8 cellular contexts compared by ENCODE assay signal in genomic region chr2:73176881-73177644, GRCh38. TPM values are rescaled to one million over a fixed set of nuclear protein-coding genes. Genes with fewer than 3 reads are reported as not detected.
DNase-seq lines count a peak whose midpoint lies in the region; ATAC-seq and TF ChIP-seq lines count a peak whose summit lies in the region.

No MANE protein-coding gene starts in this region.

- peaks cover 56% of the 10 kb centered on the region for H3K27me3 Mint-ChIP-seq in GM23338 (ENCODE audit: insufficient read depth, low read depth, poor library complexity)
- H3K27me3 Mint-ChIP-seq in stimulated activated naive CD8-positive, alpha-beta T cell treated with anti-CD3 and anti-CD28 coated beads, Interleukin-15, Interleukin-2, amounts not matched to agents 100 ng/mL and 50 ng/mL, for 24 hours, result peaks cover 42% of the 10 kb centered on the region

- no peaks in the 10 kb centered on the region for H3K9me3 ChIP-seq in neural cell (ENCODE audit: low read length)

- TF ChIP-seq CTCF in GM23338 (conservative IDR thresholded peaks at IDR 0.05; ENCODE audit: low read depth in 2 of 2) (peak; percentile 72 to 98), fibroblast of villous mesenchyme (IDR thresholded peaks at IDR 0.05; ENCODE audit: insufficient read depth, low read depth, low read length) (peak; percentile 89), neural cell (IDR thresholded peaks at IDR 0.05; ENCODE audit: poor library complexity, severe bottlenecking) (peak; percentile 100)

- no peak overlapping the region for H3K27ac Mint-ChIP-seq in GM23338
- H3K27ac Mint-ChIP-seq in stimulated activated naive CD8-positive, alpha-beta T cell treated with anti-CD3 and anti-CD28 coated beads, Interleukin-15, Interleukin-2, amounts not matched to agents 100 ng/mL and 50 ng/mL, for 24 hours, result peak overlapping the region; percentile 58

- DNase-seq in EH (ENCODE audit: low read depth), result peak; percentile 83
- peak; percentile 91 for DNase-seq in GM23338 (ENCODE audit: low spot score)
- peak; percentile 78 to 84 for DNase-seq in Kasumi-1 (lab: John Stamatoyannopoulos, UW)
- DNase-seq in RPMI7951 (ENCODE audit: low read depth), result peak; percentile 78
- DNase-seq in activated T-helper 9 cell treated with anti-CD3 and anti-CD28 coated beads, Interleukin-2, amount 50 U/mL, for 16 hours (ENCODE audit: low read depth), result peak; percentile 86
- peak; percentile 82 for DNase-seq in fibroblast of villous mesenchyme (ENCODE audit: low read depth)

- H3K4me1 ChIP-seq in GM23338 (ENCODE audit: insufficient read depth), result peaks cover 17% of the 10 kb centered on the region

- H3K4me2 ChIP-seq in GM23338 (peak overlapping the region; percentile 93), neural cell (ENCODE audit: low read length) (peak overlapping the region; percentile 43)

- H3K36me3 ChIP-seq in GM23338 (ENCODE audit: insufficient read depth) (no peaks in the 10 kb centered on the region), neural cell (ENCODE audit: insufficient read depth, low read length) (no peaks in the 10 kb centered on the region)

- no peaks in the 10 kb centered on the region for H3K79me2 ChIP-seq in GM23338 (replicated peaks; ENCODE audit: insufficient read depth)
- H3K79me2 ChIP-seq in neural cell (replicated peaks; ENCODE audit: insufficient read depth, low read length), result no peaks in the 10 kb centered on the region

- H3K4me1 Mint-ChIP-seq in GM23338, result peaks cover 27% of the 10 kb centered on the region
- H3K4me1 Mint-ChIP-seq in stimulated activated naive CD8-positive, alpha-beta T cell treated with anti-CD3 and anti-CD28 coated beads, Interleukin-15, Interleukin-2, amounts not matched to agents 100 ng/mL and 50 ng/mL, for 24 hours (ENCODE audit: low read depth), result peaks cover 27% of the 10 kb centered on the region

- H3K36me3 Mint-ChIP-seq in GM23338 (ENCODE audit: low read depth), result no peaks in the 10 kb centered on the region
- H3K36me3 Mint-ChIP-seq in stimulated activated naive CD8-positive, alpha-beta T cell treated with anti-CD3 and anti-CD28 coated beads, Interleukin-15, Interleukin-2, amounts not matched to agents 100 ng/mL and 50 ng/mL, for 24 hours (ENCODE audit: low read depth), result no peaks in the 10 kb centered on the region

- H3K9ac ChIP-seq in neural cell (ENCODE audit: low read length), result peak overlapping the region; percentile 29

- H3K27ac ChIP-seq in GM23338 (ENCODE audit: low read depth) (no peak overlapping the region), neural cell (ENCODE audit: low read length) (no peak overlapping the region)

- H3K9me2 ChIP-seq in GM23338 (ENCODE audit: insufficient read depth) (no peaks in the 10 kb centered on the region), neural cell (ENCODE audit: insufficient read depth, low read length) (no peaks in the 10 kb centered on the region)

- TF ChIP-seq RAD21 in neural cell (conservative IDR thresholded peaks at IDR 0.05), result peak; percentile 95

- H3K9me3 Mint-ChIP-seq in GM23338, result no peaks in the 10 kb centered on the region
- no peaks in the 10 kb centered on the region for H3K9me3 Mint-ChIP-seq in stimulated activated naive CD8-positive, alpha-beta T cell treated with anti-CD3 and anti-CD28 coated beads, Interleukin-15, Interleukin-2, amounts not matched to agents 100 ng/mL and 50 ng/mL, for 24 hours

- H3K27me3 ChIP-seq in GM23338 (ENCODE audit: insufficient read depth) (peaks cover 85% of the 10 kb centered on the region), neural cell (ENCODE audit: insufficient read depth, low read depth, low read length) (peaks cover 50% of the 10 kb centered on the region)

- peaks cover 3% of the 10 kb centered on the region; the same call in 1 of the 2 replicates for H3F3A ChIP-seq in GM23338 (replicated peaks; ENCODE audit: low read depth)
- no peaks in the 10 kb centered on the region for H3F3A ChIP-seq in neural cell (ENCODE audit: insufficient read depth, low read length, poor library complexity, severe bottlenecking)

- H2AFZ ChIP-seq in GM23338 (peak overlapping the region; percentile 98), neural cell (ENCODE audit: low read depth, low read length) (no peak overlapping the region)

- TF ChIP-seq EP300 in neural cell (conservative IDR thresholded peaks at IDR 0.05; ENCODE audit: poor library complexity, severe bottlenecking), result peak; percentile 13

- peak overlapping the region; percentile 86 for H3K4me3 Mint-ChIP-seq in GM23338
- H3K4me3 Mint-ChIP-seq in stimulated activated naive CD8-positive, alpha-beta T cell treated with anti-CD3 and anti-CD28 coated beads, Interleukin-15, Interleukin-2, amounts not matched to agents 100 ng/mL and 50 ng/mL, for 24 hours, result peak overlapping the region; percentile 82

- peak; percentile 70 for ATAC-seq in GM23338

- H3K4me3 ChIP-seq in GM23338 (peak overlapping the region; percentile 83), fibroblast of villous mesenchyme (ENCODE audit: low read depth, low read length) (peak overlapping the region; percentile 76), neural cell (ENCODE audit: low read length) (peak overlapping the region; percentile 67)

- H4K20me1 ChIP-seq in GM23338 (replicated peaks; ENCODE audit: insufficient read depth), result no peaks in the 10 kb centered on the region
- H4K20me1 ChIP-seq in neural cell (ENCODE audit: insufficient read depth), result no peaks in the 10 kb centered on the region

TF ChIP-seq in GM23338, 12 proteins besides CTCF, POLR2A, EP300 and RAD21:
- TF ChIP-seq CREB1 (CRISPR knock-in tag; IDR thresholded peaks at IDR 0.05; ENCODE audit: low read depth), result 0 out of 2 replicates have a peak, but pooled peaks have one; percentile 49
- no peak for TF ChIP-seq NANOG (IDR thresholded peaks at IDR 0.05; ENCODE audit: borderline replicate concordance)

TF ChIP-seq in neural cell, 6 proteins besides CTCF, POLR2A, EP300 and RAD21:
- no peak for TF ChIP-seq EZH2 (IDR thresholded peaks at IDR 0.05; ENCODE audit: borderline replicate concordance, insufficient read depth, low read length, poor library complexity, severe bottlenecking)
- TF ChIP-seq SMC3 (conservative IDR thresholded peaks at IDR 0.05; ENCODE audit: poor library complexity), result peak; percentile 92
- no peak for TF ChIP-seq TAF1 (IDR thresholded peaks at IDR 0.05; ENCODE audit: low read depth)
- TF ChIP-seq REST (IDR thresholded peaks at IDR 0.05; ENCODE audit: borderline replicate concordance), result no peak
- peak; percentile 42 for TF ChIP-seq MXI1 (conservative IDR thresholded peaks at IDR 0.05; ENCODE audit: poor library complexity, severe bottlenecking)
- TF ChIP-seq POLR2AphosphoS5 (IDR thresholded peaks at IDR 0.05), result no peak

RNA-seq across cellular contexts. Expression of gene NOTO, which starts 25.3 kb away (rescaled TPM):
- total RNA-seq in GM23338 (2014; rRNA removed; shearing (Covaris generic)), result 0.47 and 0.73 TPM in 2 replicates
- polyA plus RNA-seq in GM23338 (2016; fragmentation: Nextera tagmentation; extraction: Ambion mirVana) (0.06 and 0.12 TPM in 2 replicates), neural cell (not detected in 2 replicates)
- not detected in 2 replicates for total RNA-seq in RPMI7951 (2014; rRNA removed; shearing (Covaris generic))
- total RNA-seq in fibroblast of villous mesenchyme, result not detected in 2 replicates
- not detected in 2 replicates for polyA minus RNA-seq in neural cell

RNA-seq across cellular contexts. Expression of gene SMYD5, which starts 37.0 kb away (rescaled TPM):
- 45.8 and 47.3 TPM in 2 replicates for total RNA-seq in GM23338 (2014; rRNA removed; shearing (Covaris generic))
- polyA plus RNA-seq in GM23338 (2016; fragmentation: Nextera tagmentation; extraction: Ambion mirVana) (17.9 and 20.5 TPM in 2 replicates), neural cell (15.5 and 21.3 TPM in 2 replicates)
- total RNA-seq in RPMI7951 (2014; rRNA removed; shearing (Covaris generic)), result 20.1 and 21.5 TPM in 2 replicates
- total RNA-seq in fibroblast of villous mesenchyme, result 20.7 and 20.9 TPM in 2 replicates
- 15.2 and 18.5 TPM in 2 replicates for polyA minus RNA-seq in neural cell

RNA-seq across cellular contexts. Expression of gene PRADC1, which starts 56.0 kb away (rescaled TPM):
- total RNA-seq in GM23338 (2014; rRNA removed; shearing (Covaris generic)), result 6.5 and 8.6 TPM in 2 replicates
- polyA plus RNA-seq in GM23338 (2016; fragmentation: Nextera tagmentation; extraction: Ambion mirVana), result 6.8 and 8.3 TPM in 2 replicates
- total RNA-seq in RPMI7951 (2014; rRNA removed; shearing (Covaris generic)), result 43.6 and 52.7 TPM in 2 replicates
- 14.2 and 18.1 TPM in 2 replicates for total RNA-seq in fibroblast of villous mesenchyme
- 36.5 TPM in 2 replicates for polyA plus RNA-seq in neural cell
- 16.6 and 21.3 TPM in 2 replicates for polyA minus RNA-seq in neural cell

RNA-seq across cellular contexts. Expression of gene CCT7, which starts 57.0 kb away (rescaled TPM):
- total RNA-seq in GM23338 (2014; rRNA removed; shearing (Covaris generic)), result 516 and 642 TPM in 2 replicates
- polyA plus RNA-seq in GM23338 (2016; fragmentation: Nextera tagmentation; extraction: Ambion mirVana) (269 and 287 TPM in 2 replicates), neural cell (309 and 310 TPM in 2 replicates)
- 396 and 500 TPM in 2 replicates for total RNA-seq in RPMI7951 (2014; rRNA removed; shearing (Covaris generic))
- 247 and 330 TPM in 2 replicates for total RNA-seq in fibroblast of villous mesenchyme
- 196 and 202 TPM in 2 replicates for polyA minus RNA-seq in neural cell
